In the genomic region with DNA sequence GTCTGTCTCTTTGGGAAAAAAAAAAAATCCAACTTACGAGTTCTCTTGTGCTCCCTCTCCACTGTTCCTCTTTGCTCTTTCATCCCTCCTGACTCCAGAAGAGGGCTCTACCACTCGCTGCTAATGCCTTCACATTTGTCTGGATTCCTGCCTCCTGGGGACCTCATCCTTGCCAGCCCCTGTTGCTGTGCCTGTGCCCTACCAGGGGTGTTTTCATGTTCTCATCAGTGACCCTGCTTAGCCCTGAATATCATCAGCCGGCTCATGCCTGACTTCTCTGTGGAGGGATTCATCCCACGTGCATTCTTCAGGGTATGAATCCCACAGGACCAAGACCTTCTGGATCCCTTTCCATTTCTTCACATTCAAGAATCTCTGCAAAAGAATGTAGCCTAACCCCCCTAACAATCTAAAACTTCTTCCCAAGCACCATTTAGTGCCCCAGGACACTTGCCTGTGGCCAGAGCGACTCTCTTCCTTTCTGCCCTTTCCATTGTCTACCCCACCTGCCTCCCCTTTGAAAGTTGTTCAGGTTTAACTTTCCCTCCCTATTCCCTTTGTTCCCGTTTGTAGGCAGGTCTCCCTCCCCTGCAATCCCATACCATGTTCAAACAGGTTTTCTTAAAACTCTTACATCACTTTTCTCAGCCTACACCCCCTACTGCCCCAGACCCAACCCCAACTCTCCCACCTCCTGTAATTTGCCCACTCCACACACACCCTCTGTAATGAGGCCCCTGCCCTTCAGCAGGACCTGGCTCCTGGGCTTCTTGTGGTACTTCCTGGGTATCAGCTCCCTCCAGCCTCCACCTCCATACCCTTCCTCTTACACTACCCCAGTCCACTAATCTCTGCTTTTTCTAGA, we compare ENCODE assay signal across 9 cellular contexts. TPM values are rescaled to one million over a fixed set of nuclear protein-coding genes. Genes with fewer than 3 reads are reported as not detected.
DNase-seq lines count a peak whose midpoint lies in the region; ATAC-seq and TF ChIP-seq lines count a peak whose summit lies in the region.
"Had no signal": no experiment of that assay in that cellular context is flagged by ENCODE, and none has a peak within 500 bp of the region (broad histone marks: within the 10 kb centered on the region; RNA-seq: fewer than 3 reads in every experiment).

No MANE protein-coding gene starts in this region.

- 35 to 39% methylated on average over 6 of the region's 6 CpGs for WGBS in GM23248 (ENCODE audit: low coverage in 1 of 2, low lambda C conversion rate in 2 of 2, missing lambda C conversion rate in 2 of 2), 2 experiments

- peaks cover 55% of the 10 kb centered on the region for H3F3A ChIP-seq in GM23248 (ENCODE audit: insufficient read depth)

- H3K4me2 ChIP-seq in GM23248 (ENCODE audit: unreplicated experiment), result peak overlapping the region; percentile 67

- peak overlapping the region; percentile 64; the same call in 1 of the 2 replicates for H3K4me3 ChIP-seq in GM23248
- no peak overlapping the region for H3K4me3 ChIP-seq in fibroblast of the aortic adventitia (ENCODE audit: low read depth, low read length)
- no peak overlapping the region for H3K4me3 ChIP-seq in skin epidermis

- in situ Hi-C loops in GM23248 (cut with MboI), result no loop called here

- peak overlapping the region; percentile 51 for H3K9ac ChIP-seq in GM23248

- H2AFZ ChIP-seq in GM23248, result no peak overlapping the region

- ATAC-seq in SK-N-SH treated with all-trans-retinoic acid at 6 μM for 48 hours, result peak; percentile 24; the same call in 2 of the 3 replicates

- no peaks in the 10 kb centered on the region for H4K20me1 ChIP-seq in GM23248 (ENCODE audit: insufficient read depth)

- DNase-seq in GM23248 (peak; percentile 77), fibroblast of the aortic adventitia (ENCODE audit: low read depth) (peak; percentile 28), SK-N-DZ (ENCODE audit: low spot score) (no peak), NCI-H2107 treated with DMSO at 0.1 percent for 48 hours (lab: John Stamatoyannopoulos, UW; ENCODE audit: unreplicated experiment) (no peak), C1 segment of cervical spinal cord (lab: John Stamatoyannopoulos, UW) (no peak)
- DNase-seq: activated effector memory CD4-positive, alpha-beta T cell treated with anti-CD3 and anti-CD28 coated beads, Interleukin-2, amount 50 U/mL, for 16 hours; islet precursor cell had no signal

- H3K9me2 ChIP-seq in GM23248 (ENCODE audit: insufficient read depth), result no peaks in the 10 kb centered on the region

- peaks cover 92% of the 10 kb centered on the region for H3K79me2 ChIP-seq in GM23248 (ENCODE audit: insufficient read depth)

- no peaks in the 10 kb centered on the region for H3K9me3 ChIP-seq in GM23248 (ENCODE audit: low read depth)

- no peak for TF ChIP-seq CTCF in fibroblast of the aortic adventitia (IDR thresholded peaks at IDR 0.05; ENCODE audit: insufficient read depth, low read length)

- H3K27ac ChIP-seq in GM23248 (peak overlapping the region; percentile 79), skin epidermis (peak overlapping the region in 13 of 21 experiments; percentile 2 to 70 (median 43))

- H3K27me3 ChIP-seq in GM23248 (replicated peaks; ENCODE audit: insufficient read depth), result no peaks in the 10 kb centered on the region

- peaks cover 52% of the 10 kb centered on the region for H3K4me1 ChIP-seq in GM23248 (ENCODE audit: insufficient read depth)

- no peaks in the 10 kb centered on the region for H3K36me3 ChIP-seq in GM23248 (ENCODE audit: low read depth)

TF ChIP-seq in SK-N-SH treated with all-trans-retinoic acid at 6 μM for 48 hours, 23 proteins besides CTCF, POLR2A, EP300 and RAD21:
- TF ChIP-seq, protein P1, sequence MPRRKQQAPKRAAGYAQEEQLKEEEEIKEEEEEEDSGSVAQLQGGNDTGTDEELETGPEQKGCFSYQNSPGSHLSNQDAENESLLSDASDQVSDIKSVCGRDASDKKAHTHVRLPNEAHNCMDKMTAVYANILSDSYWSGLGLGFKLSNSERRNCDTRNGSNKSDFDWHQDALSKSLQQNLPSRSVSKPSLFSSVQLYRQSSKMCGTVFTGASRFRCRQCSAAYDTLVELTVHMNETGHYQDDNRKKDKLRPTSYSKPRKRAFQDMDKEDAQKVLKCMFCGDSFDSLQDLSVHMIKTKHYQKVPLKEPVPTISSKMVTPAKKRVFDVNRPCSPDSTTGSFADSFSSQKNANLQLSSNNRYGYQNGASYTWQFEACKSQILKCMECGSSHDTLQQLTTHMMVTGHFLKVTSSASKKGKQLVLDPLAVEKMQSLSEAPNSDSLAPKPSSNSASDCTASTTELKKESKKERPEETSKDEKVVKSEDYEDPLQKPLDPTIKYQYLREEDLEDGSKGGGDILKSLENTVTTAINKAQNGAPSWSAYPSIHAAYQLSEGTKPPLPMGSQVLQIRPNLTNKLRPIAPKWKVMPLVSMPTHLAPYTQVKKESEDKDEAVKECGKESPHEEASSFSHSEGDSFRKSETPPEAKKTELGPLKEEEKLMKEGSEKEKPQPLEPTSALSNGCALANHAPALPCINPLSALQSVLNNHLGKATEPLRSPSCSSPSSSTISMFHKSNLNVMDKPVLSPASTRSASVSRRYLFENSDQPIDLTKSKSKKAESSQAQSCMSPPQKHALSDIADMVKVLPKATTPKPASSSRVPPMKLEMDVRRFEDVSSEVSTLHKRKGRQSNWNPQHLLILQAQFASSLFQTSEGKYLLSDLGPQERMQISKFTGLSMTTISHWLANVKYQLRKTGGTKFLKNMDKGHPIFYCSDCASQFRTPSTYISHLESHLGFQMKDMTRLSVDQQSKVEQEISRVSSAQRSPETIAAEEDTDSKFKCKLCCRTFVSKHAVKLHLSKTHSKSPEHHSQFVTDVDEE (CRISPR knock-in tag; IDR thresholded peaks at IDR 0.05), result no peak
TF ChIP-seq in SK-N-SH treated with all-trans-retinoic acid at 6 μM for 48 hours: peak in this region for 0.

RNA-seq across cellular contexts. Expression of a gene that starts 50.2 kb away (rescaled TPM):
- 9.4 and 12.4 TPM in 2 replicates for total RNA-seq in GM23248 (2014; rRNA removed; shearing (Covaris generic))
- polyA plus RNA-seq in GM23248 (2016; fragmentation: Nextera tagmentation; extraction: Ambion mirVana), result 6.4 and 7.5 TPM in 2 replicates
- total RNA-seq in fibroblast of the aortic adventitia (ENCODE audit: low replicate concordance), result 17.6 and 23.8 TPM in 2 replicates
- 0.13 TPM in 1 of 2 replicates, not detected in the other for polyA plus RNA-seq in SK-N-DZ (2014; cell fraction: cytosol; rRNA removed)
- polyA plus RNA-seq in SK-N-DZ (2014; cell fraction: nucleus; rRNA removed), result not detected in 2 replicates

Comparison
In these comparisons a context has a peak if more than half of its experiments do, and no peak if none do; other contexts are left out.
1. DNase-seq: peak in GM23248 (single experiment) and fibroblast of the aortic adventitia (single experiment); none in SK-N-DZ (single experiment), NCI-H2107 treated with DMSO at 0.1 percent for 48 hours (single experiment) and C1 segment of cervical spinal cord (0 of 14).